ENCODE assay signal across 8 cellular contexts in genomic region chr22:50243704-50244419, GRCh38. TPM values are rescaled to one million over a fixed set of nuclear protein-coding genes. Genes with fewer than 3 reads are reported as not detected.
DNase-seq lines count a peak whose midpoint lies in the region; ATAC-seq and TF ChIP-seq lines count a peak whose summit lies in the region.

No MANE protein-coding gene starts in this region.

- ATAC-seq in naive B cell (ENCODE audit: low read depth in 2 of 2) = no peak

- H3K4me1 Mint-ChIP-seq in naive B cell = peaks cover 25 to 60% (median 46%) of the 10 kb centered on the region in 3 donors

- peak overlapping the region; percentile 84 to 100 (median 99) for H3K4me3 Mint-ChIP-seq in naive B cell

- H3K9me3 Mint-ChIP-seq in naive B cell = no peaks in the 10 kb centered on the region

- peak overlapping the region; percentile 85 for H3K27ac ChIP-seq in cingulate gyrus (ENCODE audit: low read depth, low read length)

- no peaks in the 10 kb centered on the region for H3K27me3 Mint-ChIP-seq in naive B cell

- H3K36me3 Mint-ChIP-seq in naive B cell = peaks cover 0 to 7% of the 10 kb centered on the region in 2 donors

- H3K27ac Mint-ChIP-seq in naive B cell = peak overlapping the region; percentile 95 to 100 (median 100)

- no peak for TF ChIP-seq CTCF in LNCaP clone FGC (IDR thresholded peaks at IDR 0.05; ENCODE audit: control insufficient read depth, extremely low read depth, insufficient read depth)

- H3K4me3 ChIP-seq in LNCaP clone FGC (ENCODE audit: low read depth, low read length) = peak overlapping the region; percentile 69

- peak; percentile 19 for DNase-seq in DMS53 treated with DMSO at 0.1 percent for 48 hours (lab: John Stamatoyannopoulos, UW; ENCODE audit: unreplicated experiment)
- DNase-seq in LNCaP clone FGC (ENCODE audit: low read depth) = no peak
- no peak for DNase-seq in naive B cell
- DNase-seq in KG1 (lab: John Stamatoyannopoulos, UW) = no peak
- no peak for DNase-seq in NCI-H2107 treated with DMSO at 0.1 percent for 48 hours (lab: John Stamatoyannopoulos, UW; ENCODE audit: unreplicated experiment)
- no peak for DNase-seq in iPS-NIHi7 (ENCODE audit: extremely low spot score)
- DNase-seq in D341Med (ENCODE audit: low spot score) = no peak

RNA-seq across cellular contexts. Expression of gene TUBGCP6, which starts 1.0 kb away (rescaled TPM):
- 10 to 100 TPM; 11.6 to 23.2 (median 14.2) TPM for polyA plus RNA-seq in naive B cell (ENCODE audit: low read depth in 6 of 6)

RNA-seq across cellular contexts. Expression of gene HDAC10, which starts 7.2 kb away (rescaled TPM):
- 1 to 10 TPM; 4.6 to 8.2 (median 6.3) TPM for polyA plus RNA-seq in naive B cell (ENCODE audit: low read depth in 6 of 6)

RNA-seq across cellular contexts. Expression of gene MAPK12, which starts 17.6 kb away (rescaled TPM):
- under 1 TPM in 5 of 6 donors, not detected in 1; 0.04 to 0.19 (median 0.09) TPM for polyA plus RNA-seq in naive B cell (ENCODE audit: low read depth in 6 of 6)

RNA-seq across cellular contexts. Expression of gene MAPK11, which starts 26.3 kb away (rescaled TPM):
- under 1 TPM in 3 of 6 donors, not detected in 3; 0.17 to 0.21 (median 0.19) TPM for polyA plus RNA-seq in naive B cell (ENCODE audit: low read depth in 6 of 6)

RNA-seq across cellular contexts. Expression of gene SELENOO, which starts 43.1 kb away (rescaled TPM):
- 1 to 10 TPM; 2.9 to 6.8 (median 5.2) TPM for polyA plus RNA-seq in naive B cell (ENCODE audit: low read depth in 6 of 6)
